ENCODE assay signal across 17 cellular contexts in the genomic region with DNA sequence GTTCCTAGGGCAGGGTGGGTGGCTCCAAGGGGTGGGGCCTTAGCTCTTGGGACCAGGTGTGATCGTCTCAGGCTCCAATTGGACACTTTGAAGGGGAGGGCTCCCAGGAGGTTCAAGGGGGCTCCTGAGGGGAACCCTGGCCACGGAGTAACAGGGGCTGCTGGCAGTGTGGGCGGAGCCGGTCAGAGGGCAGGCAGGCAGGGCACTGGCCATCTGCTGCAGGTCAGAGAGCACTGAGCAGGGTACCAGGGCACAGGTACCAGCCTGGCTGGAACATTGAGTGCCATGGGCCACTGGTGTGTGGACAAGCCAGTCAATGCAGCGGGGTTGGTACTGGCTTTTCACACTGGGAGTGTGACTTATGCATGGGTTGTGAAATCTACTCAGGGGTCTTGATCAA. TPM values are rescaled to one million over a fixed set of nuclear protein-coding genes. Genes with fewer than 3 reads are reported as not detected.
DNase-seq lines count a peak whose midpoint lies in the region; ATAC-seq and TF ChIP-seq lines count a peak whose summit lies in the region.
"Had no signal": no experiment of that assay in that cellular context is flagged by ENCODE, and none has a peak within 500 bp of the region (broad histone marks: within the 10 kb centered on the region; RNA-seq: fewer than 3 reads in every experiment).

No MANE protein-coding gene starts in this region.

- intact Hi-C loops in heart left ventricle (cut with DNase I) (loop anchor here in 2 of 10 donors (5.0 kb wide), 1 partner anchor 33 kb away; the partner anchor contains the start of gene SYNE3 (in 2 of the 2)), Right ventricle myocardium inferior (cut with DNase I) (no loop called here)

- H3K4me1 ChIP-seq in heart left ventricle (peaks cover 9 to 72% (median 39%) of the 10 kb centered on the region in 12 donors), muscle layer of duodenum (ENCODE audit: control insufficient read depth in 1 of 2, insufficient read depth in 2 of 2, low read length in 2 of 2) (peaks cover 18% of the 10 kb centered on the region in 2 donors), suprapubic skin (peaks cover 93% of the 10 kb centered on the region)
- H3K4me1 ChIP-seq: body of pancreas, HAP-1 had no signal

- H3K27me3 Mint-ChIP-seq in activated T-helper 17 cell treated with anti-CD3 and anti-CD28 coated beads, Interleukin-2, amount 50 U/mL, for 72 hours: no peaks in the 10 kb centered on the region
- H3K27me3 Mint-ChIP-seq: activated CD8-positive, alpha-beta memory T cell treated with anti-CD3 and anti-CD28 coated beads, Interleukin-2, amount 10 ng/mL, durations not matched to agents 7 days and 5 days had no signal

- no peak for TF ChIP-seq POLR2A in heart left ventricle (IDR thresholded peaks at IDR 0.05)
- TF ChIP-seq POLR2A in suprapubic skin (IDR thresholded peaks at IDR 0.05): no peak

- H3K4me3 ChIP-seq in heart left ventricle (no peak overlapping the region), muscle layer of duodenum (ENCODE audit: low read depth in 1 of 2, low read length in 2 of 2) (no peak overlapping the region), suprapubic skin (no peak overlapping the region)
- H3K4me3 ChIP-seq: body of pancreas, HAP-1 had no signal

- WGBS in heart left ventricle, 4 donors: 86 to 99% (median 92%) methylated on average over 5 of the region's 5 CpGs
- WGBS in suprapubic skin: 95% methylated on average over 4 of the region's 5 CpGs

- TF ChIP-seq CTCF in heart left ventricle (IDR thresholded peaks at IDR 0.05) (no peak), suprapubic skin (IDR thresholded peaks at IDR 0.05) (no peak)

- H3K36me3 ChIP-seq in heart left ventricle (peaks cover 0 to 8% (median 0%) of the 10 kb centered on the region in 9 donors), muscle layer of duodenum (ENCODE audit: control insufficient read depth in 1 of 2, insufficient read depth in 2 of 2, low read length in 2 of 2) (no peaks in the 10 kb centered on the region), suprapubic skin (no peaks in the 10 kb centered on the region)
- H3K36me3 ChIP-seq: HAP-1 had no signal

- H3K27ac ChIP-seq in heart left ventricle: peak overlapping the region in 7 of 12 donors; percentile 51 to 84 (median 79)
- peak overlapping the region; percentile 2 for H3K27ac ChIP-seq in muscle layer of duodenum (ENCODE audit: low read length)
- H3K27ac ChIP-seq in suprapubic skin: peak overlapping the region; percentile 83
- H3K27ac ChIP-seq: VCaP had no signal

- H3K27ac Mint-ChIP-seq in activated T-helper 17 cell treated with anti-CD3 and anti-CD28 coated beads, Interleukin-2, amount 50 U/mL, for 72 hours: peak overlapping the region; percentile 77
- H3K27ac Mint-ChIP-seq: activated CD8-positive, alpha-beta memory T cell treated with anti-CD3 and anti-CD28 coated beads, Interleukin-2, amount 10 ng/mL, durations not matched to agents 7 days and 5 days had no signal

- H3K36me3 Mint-ChIP-seq in activated T-helper 17 cell treated with anti-CD3 and anti-CD28 coated beads, Interleukin-2, amount 50 U/mL, for 72 hours (ENCODE audit: low read depth): peaks cover 42% of the 10 kb centered on the region
- H3K36me3 Mint-ChIP-seq: natural killer cell had no signal

- H3K9me3 ChIP-seq in heart left ventricle: no peaks in the 10 kb centered on the region
- H3K9me3 ChIP-seq in muscle layer of duodenum (ENCODE audit: control insufficient read depth in 1 of 2, low read length in 2 of 2): no peaks in the 10 kb centered on the region
- no peaks in the 10 kb centered on the region for H3K9me3 ChIP-seq in suprapubic skin
- H3K9me3 ChIP-seq: body of pancreas, HAP-1 had no signal

- DNase-seq in heart left ventricle: peak in 2 of 5 donors; percentile 22 to 40
- no peak for DNase-seq in Right ventricle myocardium inferior (ENCODE audit: missing footprints)
- no peak for DNase-seq in suprapubic skin (ENCODE audit: low spot score in 2 of 2)
- DNase-seq in AG08395 (ENCODE audit: low spot score): no peak
- no peak for DNase-seq in foreskin melanocyte
- DNase-seq: activated CD8-positive, alpha-beta memory T cell treated with anti-CD3 and anti-CD28 coated beads, Interleukin-2, amount 10 ng/mL, durations not matched to agents 7 days and 5 days; activated naive CD4-positive, alpha-beta T cell treated with Interleukin-2 at 50 U/mL for 16 hours; body of pancreas; GF-D8; natural killer cell; NCI-H2107; stimulated activated CD4-positive, alpha-beta T cell treated with anti-CD3 and anti-CD28 coated beads, Interleukin-2, amount 100 ng/mL, for 24 hours had no signal

- no peaks in the 10 kb centered on the region for H3K27me3 ChIP-seq in heart left ventricle
- H3K27me3 ChIP-seq in muscle layer of duodenum (ENCODE audit: low read depth, low read length): no peaks in the 10 kb centered on the region
- no peaks in the 10 kb centered on the region for H3K27me3 ChIP-seq in suprapubic skin
- H3K27me3 ChIP-seq: body of pancreas had no signal

- TF ChIP-seq EP300 in suprapubic skin (IDR thresholded peaks at IDR 0.05): no peak

- H3K4me3 Mint-ChIP-seq in activated T-helper 17 cell treated with anti-CD3 and anti-CD28 coated beads, Interleukin-2, amount 50 U/mL, for 72 hours: no peak overlapping the region
- H3K4me3 Mint-ChIP-seq: activated CD8-positive, alpha-beta memory T cell treated with anti-CD3 and anti-CD28 coated beads, Interleukin-2, amount 10 ng/mL, durations not matched to agents 7 days and 5 days; natural killer cell had no signal

- H3K9me3 Mint-ChIP-seq in activated T-helper 17 cell treated with anti-CD3 and anti-CD28 coated beads, Interleukin-2, amount 50 U/mL, for 72 hours: no peaks in the 10 kb centered on the region
- H3K9me3 Mint-ChIP-seq: natural killer cell had no signal

- no peak for ATAC-seq in heart left ventricle
- ATAC-seq in Right ventricle myocardium inferior: no peak
- ATAC-seq in activated T-helper 17 cell treated with anti-CD3 and anti-CD28 coated beads, Interleukin-2, amount 50 U/mL, for 72 hours (replicated peaks): no peak
- no peak for ATAC-seq in HG03175 (IDR thresholded peaks at IDR 0.05; ENCODE audit: unreplicated experiment)
- ATAC-seq: activated CD8-positive, alpha-beta memory T cell treated with anti-CD3 and anti-CD28 coated beads, Interleukin-2, amount 10 ng/mL, durations not matched to agents 7 days and 5 days; body of pancreas; natural killer cell had no signal

- H3K4me1 Mint-ChIP-seq in activated T-helper 17 cell treated with anti-CD3 and anti-CD28 coated beads, Interleukin-2, amount 50 U/mL, for 72 hours: peaks cover 62% of the 10 kb centered on the region

RNA-seq across cellular contexts. Expression of gene SYNE3, which starts 32.2 kb away (rescaled TPM):
- total RNA-seq in heart left ventricle (10 to 100 TPM in 5 of 9 donors, 1 to 10 TPM in 4; 6.2 to 16.9 (median 10.3) TPM), Right ventricle myocardium inferior (16.5 TPM), suprapubic skin (10 to 100 TPM in 2 of 4 donors, 1 to 10 TPM in 2; 9.1 to 21.4 (median 12.8) TPM)
- polyA plus RNA-seq in heart left ventricle: 1 to 10 TPM; 3.1 to 3.9 TPM
- total RNA-seq in activated T-helper 17 cell treated with anti-CD3 and anti-CD28 coated beads, Interleukin-2, amount 50 U/mL, for 72 hours: 10 to 100 TPM; 78.9 to 79.1 TPM

RNA-seq across cellular contexts. Expression of gene GLRX5, which starts 50.6 kb away (rescaled TPM):
- 100 to 1,000 TPM in 1 of 9 donors, 10 to 100 TPM in 8; 60.8 to 113 (median 78.5) TPM for total RNA-seq in heart left ventricle
- 10 to 100 TPM; 64.4 to 98.3 TPM for polyA plus RNA-seq in heart left ventricle
- 84.7 TPM for total RNA-seq in Right ventricle myocardium inferior
- 10 to 100 TPM; 21.5 to 61.4 TPM for total RNA-seq in activated T-helper 17 cell treated with anti-CD3 and anti-CD28 coated beads, Interleukin-2, amount 50 U/mL, for 72 hours
- 10 to 100 TPM; 19.8 to 42.1 (median 33.7) TPM for total RNA-seq in suprapubic skin

Comparison
In these comparisons a context has a peak if more than half of its experiments do, and no peak if none do; other contexts are left out.
1. H3K27ac ChIP-seq: peak in every context shown above with its lines; median percentile 83 in suprapubic skin; 79 in heart left ventricle; 2 in muscle layer of duodenum.